ENCODE assay signal across 8 cellular contexts in genomic region chr15:77966540-77967290, GRCh38.
DNase-seq lines count a peak whose midpoint lies in the region; ATAC-seq, FAIRE-seq and TF ChIP-seq lines count a peak whose summit lies in the region.

No MANE protein-coding gene starts in this region.

- H3K27me3 ChIP-seq in colonic mucosa (no peaks in the 10 kb centered on the region), right lobe of liver (no peaks in the 10 kb centered on the region)

- no peak overlapping the region for H3K27ac ChIP-seq in colonic mucosa
- H3K27ac ChIP-seq in right lobe of liver, result no peak overlapping the region

- H3K9me3 Mint-ChIP-seq in stimulated activated memory B cell treated with anti-CD40 and anti-IgM and Interleukin-4, amounts not matched to agents 10 μg/mL and 1 μg/mL and 100 μg/mL, for 72 hours, result peaks cover 4% of the 10 kb centered on the region

- no peak for TF ChIP-seq POLR2A in right lobe of liver (IDR thresholded peaks at IDR 0.05)

- WGBS in right lobe of liver (ENCODE audit: insufficient coverage, low coverage, low lambda C conversion rate, missing lambda C conversion rate), result 1% methylated on average over 4 of the region's 4 CpGs

- H3K9me3 ChIP-seq in colonic mucosa (no peaks in the 10 kb centered on the region), right lobe of liver (no peaks in the 10 kb centered on the region)

- H3K36me3 ChIP-seq in colonic mucosa (no peaks in the 10 kb centered on the region), right lobe of liver (no peaks in the 10 kb centered on the region)

- ATAC-seq in right lobe of liver, result peak; percentile 87 to 94 (median 93)
- ATAC-seq in stimulated activated memory B cell treated with anti-CD40 and anti-IgM and Interleukin-4, amounts not matched to agents 10 μg/mL and 1 μg/mL and 100 μg/mL, for 72 hours, result peak; percentile 67
- ATAC-seq in GM19395 (IDR thresholded peaks at IDR 0.05; ENCODE audit: unreplicated experiment), result no peak

- intact Hi-C loops in colonic mucosa (cut with DNase I), result loop anchor here (2.0 to 10.0 kb wide), 2 partner anchors 140 to 278 kb away; no protein-coding TSS in a partner anchor
- intact Hi-C loops in right lobe of liver (cut with DNase I), result no loop called here

- peak; percentile 44 for FAIRE-seq in G401.6 (lab: Jason Lieb, UNC)

- H3K36me3 Mint-ChIP-seq in stimulated activated memory B cell treated with anti-CD40 and anti-IgM and Interleukin-4, amounts not matched to agents 10 μg/mL and 1 μg/mL and 100 μg/mL, for 72 hours, result peaks cover 6% of the 10 kb centered on the region

- H3K4me3 Mint-ChIP-seq in stimulated activated memory B cell treated with anti-CD40 and anti-IgM and Interleukin-4, amounts not matched to agents 10 μg/mL and 1 μg/mL and 100 μg/mL, for 72 hours, result no peak overlapping the region

- H3K4me3 ChIP-seq in colonic mucosa, result no peak overlapping the region
- H3K4me3 ChIP-seq in right lobe of liver, result no peak overlapping the region

- H3K4me1 ChIP-seq in colonic mucosa, result no peaks in the 10 kb centered on the region
- no peaks in the 10 kb centered on the region for H3K4me1 ChIP-seq in right lobe of liver

- H3K27me3 Mint-ChIP-seq in stimulated activated memory B cell treated with anti-CD40 and anti-IgM and Interleukin-4, amounts not matched to agents 10 μg/mL and 1 μg/mL and 100 μg/mL, for 72 hours, result peaks cover 4% of the 10 kb centered on the region

- H3K9ac ChIP-seq in colonic mucosa (ENCODE audit: low read depth in 2 of 2, low read length in 2 of 2), result no peak overlapping the region

- H3K27ac Mint-ChIP-seq in stimulated activated memory B cell treated with anti-CD40 and anti-IgM and Interleukin-4, amounts not matched to agents 10 μg/mL and 1 μg/mL and 100 μg/mL, for 72 hours, result no peak overlapping the region

- peak; percentile 44 for DNase-seq in LHCN-M2 (ENCODE audit: low read depth)
- peak; percentile 23 for DNase-seq in activated CD4-positive, CD25-positive, alpha-beta regulatory T cell treated with anti-CD3 and anti-CD28 coated beads, Interleukin-2, amount 50 U/mL, for 16 hours (ENCODE audit: low read depth, low spot score)
- peak; percentile 50 for DNase-seq in colonic mucosa
- peak in 1 of 3 donors; percentile 56 for DNase-seq in right lobe of liver
- no peak for DNase-seq in mucosa of gallbladder (ENCODE audit: low spot score)

- H3K4me1 Mint-ChIP-seq in stimulated activated memory B cell treated with anti-CD40 and anti-IgM and Interleukin-4, amounts not matched to agents 10 μg/mL and 1 μg/mL and 100 μg/mL, for 72 hours, result peaks cover 9% of the 10 kb centered on the region

- TF ChIP-seq CTCF in colonic mucosa (IDR thresholded peaks at IDR 0.05) (peak; percentile 86), right lobe of liver (IDR thresholded peaks at IDR 0.05) (peak; percentile 72 to 89 (median 82))
